ENCODE assay signal across 8 cellular contexts in the genomic region with DNA sequence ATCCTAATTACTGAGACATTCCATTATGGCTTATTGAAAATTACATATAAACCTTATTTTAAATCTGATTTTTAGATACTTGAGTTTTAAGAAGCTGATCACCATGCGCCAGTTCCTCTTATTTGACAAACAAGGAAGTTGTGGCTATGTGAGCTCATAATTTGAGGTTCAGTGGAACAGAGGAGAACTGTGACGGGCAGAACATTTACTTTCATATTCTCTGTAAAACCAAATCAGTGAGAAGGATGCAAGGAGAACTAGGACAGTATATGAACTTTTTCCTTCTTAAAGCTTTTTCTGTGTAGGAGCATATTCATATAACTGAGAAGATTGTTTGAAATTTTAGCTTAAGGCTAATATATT. TPM values are rescaled to one million over a fixed set of nuclear protein-coding genes. Genes with fewer than 3 reads are reported as not detected.
A peak's percentile ranks its signal among the peaks of the same experiment; 100 is the strongest.
DNase-seq lines count a peak whose midpoint lies in the region; ATAC-seq, FAIRE-seq and TF ChIP-seq lines count a peak whose summit lies in the region.

No MANE protein-coding gene starts in this region.

- no peaks in the 10 kb centered on the region for H3K9me1 ChIP-seq in K562 (ENCODE audit: control insufficient read depth, insufficient read depth, low read length)

- peaks cover 15% of the 10 kb centered on the region; the same call in 2 of the 3 replicates for H3K79me2 ChIP-seq in K562 (ENCODE audit: control insufficient read depth, insufficient read depth, low read length)

- in situ Hi-C loops in K562 (cut with MboI) (no loop called here), brain microvascular endothelial cell (cut with HindIII; ENCODE audit: low pct_ligation_motif_present, low sequenced_read_pairs) (no loop called here), HAP-1 (cut with MboI; ENCODE audit: low sequenced_read_pairs) (no loop called here)

- no peak for TF ChIP-seq POLR2A in K562 (conservative IDR thresholded peaks at IDR 0.05)
- TF ChIP-seq POLR2A in suprapubic skin (IDR thresholded peaks at IDR 0.05): no peak

- no peaks in the 10 kb centered on the region for H4K20me1 ChIP-seq in K562 (replicated peaks; ENCODE audit: control insufficient read depth, insufficient read depth, low read length)

- H2AFZ ChIP-seq in K562 (ENCODE audit: low read depth, low read length): no peak overlapping the region

- no peak overlapping the region for H3K4me3 ChIP-seq in Jurkat, Clone E6-1 (ENCODE audit: low read length)
- H3K4me3 ChIP-seq in K562 (no peak overlapping the region), suprapubic skin (no peak overlapping the region), brain microvascular endothelial cell (ENCODE audit: low read depth, low read length) (no peak overlapping the region), HAP-1 (no peak overlapping the region)

- BruUV-seq in K562 (replicated peaks; lab: Mats Ljungman, UMichigan): no TSS peak

- TF ChIP-seq RAD21 in K562 (CRISPR knock-in tag; conservative IDR thresholded peaks at IDR 0.05 in 1 of 2, IDR thresholded peaks at IDR 0.05 in 1 of 2): no peak

- POLR2A ChIA-PET in K562 (lab: Yijun Ruan, JAX): interaction anchor here (0.9 to 1.0 kb wide), 2 partner anchors 14 to 24 kb away, joined by 3 to 5 read pairs; no protein-coding TSS in a partner anchor

- H3K27me3 ChIP-seq in K562 (ENCODE audit: control insufficient read depth in 2 of 2, insufficient read depth in 2 of 2, low read length in 2 of 2) (no peaks in the 10 kb centered on the region), suprapubic skin (no peaks in the 10 kb centered on the region), brain microvascular endothelial cell (replicated peaks) (no peaks in the 10 kb centered on the region), HAP-1 (ENCODE audit: low read depth) (no peaks in the 10 kb centered on the region)

- no peaks in the 10 kb centered on the region for H3K36me3 ChIP-seq in K562 (ENCODE audit: control insufficient read depth, insufficient read depth, low read length)
- H3K36me3 ChIP-seq in suprapubic skin: no peaks in the 10 kb centered on the region
- H3K36me3 ChIP-seq in brain microvascular endothelial cell (replicated peaks): no peaks in the 10 kb centered on the region
- H3K36me3 ChIP-seq in HAP-1 (replicated peaks): no peaks in the 10 kb centered on the region

- TF ChIP-seq EP300 in K562 (IDR thresholded peaks at IDR 0.05; ENCODE audit: low read length) (no peak), suprapubic skin (IDR thresholded peaks at IDR 0.05) (no peak)

- ATAC-seq in GM18511 (IDR thresholded peaks at IDR 0.05; ENCODE audit: unreplicated experiment) (peak; percentile 78), GM21515 (IDR thresholded peaks at IDR 0.05; ENCODE audit: unreplicated experiment) (peak; percentile 81), K562 (no peak)

- intact Hi-C loops in K562 (cut with micrococcal nuclease): no loop called here

- H3K9me3 ChIP-seq in K562 (replicated peaks; ENCODE audit: control insufficient read depth, insufficient read depth, low read depth, low read length) (no peaks in the 10 kb centered on the region; the same call in 1 of the 2 replicates), suprapubic skin (no peaks in the 10 kb centered on the region), HAP-1 (no peaks in the 10 kb centered on the region)

- no peak for FAIRE-seq in K562 (lab: Jason Lieb, UNC)

- no peak overlapping the region for H3K9ac ChIP-seq in K562 (ENCODE audit: insufficient read depth in 1 of 2, low read depth in 2 of 2, low read length in 2 of 2)

- CTCF ChIA-PET in K562 (lab: Yijun Ruan, JAX; ENCODE audit: low intra/inter-chr PET ratio): interaction anchor here (0.5 kb wide), 1 partner anchor 45 kb away, joined by 3 read pairs; no protein-coding TSS in a partner anchor

- peak; percentile 75 for DNase-seq in Jurkat, Clone E6-1 (ENCODE audit: low read depth, low spot score)
- DNase-seq in K562 (ENCODE audit: extremely low read depth in 1 of 4, low spot score in 3 of 4) (no peak), ecto neural progenitor cell (ENCODE audit: low spot score) (no peak), suprapubic skin (ENCODE audit: low spot score in 2 of 2) (no peak), brain microvascular endothelial cell (no peak), HAP-1 (ENCODE audit: low spot score in 2 of 2) (no peak)

- no peak overlapping the region for H3K4me2 ChIP-seq in K562 (ENCODE audit: insufficient read depth, low read length)

- TF ChIP-seq CTCF in K562 (IDR thresholded peaks at IDR 0.05 in 2 of 3, conservative IDR thresholded peaks at IDR 0.05 in 1 of 3; ENCODE audit: insufficient read depth in 2 of 3, low read depth in 1 of 3, low read length in 3 of 3) (no peak), suprapubic skin (IDR thresholded peaks at IDR 0.05) (no peak), brain microvascular endothelial cell (IDR thresholded peaks at IDR 0.05; ENCODE audit: low read depth, low read length, missing control alignments) (no peak)

- peaks cover 0 to 12% of the 10 kb centered on the region in 2 experiments; a peak in 2 of 5 replicates for H3K4me1 ChIP-seq in K562 (replicated peaks in 1 of 2; ENCODE audit: control insufficient read depth in 2 of 2, insufficient read depth in 2 of 2, low read length in 2 of 2)
- peaks cover 10% of the 10 kb centered on the region for H3K4me1 ChIP-seq in suprapubic skin
- peaks cover 4% of the 10 kb centered on the region; the same call in 1 of the 2 replicates for H3K4me1 ChIP-seq in HAP-1

- WGBS in K562 (ENCODE audit: insufficient coverage, low coverage, missing lambda C conversion rate): 60% methylated on average over 2 of the region's 2 CpGs
- 67% methylated on average over 2 of the region's 2 CpGs for WGBS in suprapubic skin

- H3K27ac ChIP-seq in K562 (ENCODE audit: extremely low read depth, low read depth, low read length) (no peak overlapping the region), suprapubic skin (no peak overlapping the region), brain microvascular endothelial cell (no peak overlapping the region)

TF ChIP-seq in K562, 482 proteins besides CTCF, POLR2A, EP300 and RAD21:
- TF ChIP-seq MCM2 (IDR thresholded peaks at IDR 0.05; ENCODE audit: low read depth): no peak
- peak; percentile 90 for TF ChIP-seq SPI1 (IDR thresholded peaks at IDR 0.05; ENCODE audit: borderline replicate concordance, low read depth, low read length)

RNA-seq across cellular contexts. Expression of a gene that starts 25.3 kb away (rescaled TPM):
- 35.8 TPM for polyA plus RNA-seq in Jurkat, Clone E6-1 (2012; ENCODE audit: insufficient read depth, insufficient read length)
- total RNA-seq in K562 (2011; cell fraction: chromatin; rRNA removed; ENCODE audit: low replicate concordance): 20.8 and 31.2 TPM in 2 replicates
- 19.7 and 25.0 TPM in 2 replicates for total RNA-seq in K562 (2011; cell fraction: nucleolus; rRNA removed)
- total RNA-seq in K562 (2011; cell fraction: nucleoplasm; rRNA removed): 29.2 and 44.9 TPM in 2 replicates
- total RNA-seq in K562 (2014; rRNA removed): 12.8 and 13.3 TPM in 2 replicates
- total RNA-seq in K562 (2014; rRNA removed; fragmentation: Illumina TruSeq; extraction: Trizol): 13.8 and 15.4 TPM in 2 replicates
- 17.6 and 21.8 TPM in 2 replicates for total RNA-seq in K562 (2015; rRNA removed; fragmentation: Illumina TruSeq; extraction: Trizol)
- 25.7 and 26.8 TPM in 2 replicates for total RNA-seq in K562 (2021)
- 20.4 and 25.6 TPM in 2 replicates for polyA plus RNA-seq in K562 (2011; rRNA removed)
- polyA plus RNA-seq in K562 (2011; cell fraction: cytosol; rRNA removed): 15.5 and 16.3 TPM in 2 replicates
- 77.9 and 90.8 TPM in 2 replicates for polyA plus RNA-seq in K562 (2011; cell fraction: nucleus; rRNA removed)
- polyA plus RNA-seq in K562 (2012): 18.2 and 24.6 TPM in 2 replicates
- polyA plus RNA-seq in K562 (2014; fragmentation: Illumina TruSeq; extraction: Trizol): 11.3 and 14.8 TPM in 2 replicates
- polyA plus RNA-seq in K562 (2014; fragmentation: Nextera tagmentation; extraction: Ambion mirVana): 10 to 100 TPM in 1 of 2 experiments, 1 to 10 TPM in 1; 7.2 to 12.6 TPM
- polyA plus RNA-seq in K562 (2014; rRNA removed): 16.7 TPM in 2 replicates
- polyA minus RNA-seq in K562 (2011; rRNA and poly(A)+ RNA removed): 15.1 and 23.5 TPM in 2 replicates
- polyA minus RNA-seq in K562 (2011; cell fraction: cytosol; rRNA and poly(A)+ RNA removed): 5.2 and 6.7 TPM in 2 replicates
- 22.5 and 32.1 TPM in 2 replicates for polyA minus RNA-seq in K562 (2011; cell fraction: nucleus; rRNA and poly(A)+ RNA removed)
- 10 to 100 TPM; 20.2 to 37.3 (median 27.5) TPM for total RNA-seq in suprapubic skin
